1 cellular context compared by ENCODE assay signal in the genomic region with DNA sequence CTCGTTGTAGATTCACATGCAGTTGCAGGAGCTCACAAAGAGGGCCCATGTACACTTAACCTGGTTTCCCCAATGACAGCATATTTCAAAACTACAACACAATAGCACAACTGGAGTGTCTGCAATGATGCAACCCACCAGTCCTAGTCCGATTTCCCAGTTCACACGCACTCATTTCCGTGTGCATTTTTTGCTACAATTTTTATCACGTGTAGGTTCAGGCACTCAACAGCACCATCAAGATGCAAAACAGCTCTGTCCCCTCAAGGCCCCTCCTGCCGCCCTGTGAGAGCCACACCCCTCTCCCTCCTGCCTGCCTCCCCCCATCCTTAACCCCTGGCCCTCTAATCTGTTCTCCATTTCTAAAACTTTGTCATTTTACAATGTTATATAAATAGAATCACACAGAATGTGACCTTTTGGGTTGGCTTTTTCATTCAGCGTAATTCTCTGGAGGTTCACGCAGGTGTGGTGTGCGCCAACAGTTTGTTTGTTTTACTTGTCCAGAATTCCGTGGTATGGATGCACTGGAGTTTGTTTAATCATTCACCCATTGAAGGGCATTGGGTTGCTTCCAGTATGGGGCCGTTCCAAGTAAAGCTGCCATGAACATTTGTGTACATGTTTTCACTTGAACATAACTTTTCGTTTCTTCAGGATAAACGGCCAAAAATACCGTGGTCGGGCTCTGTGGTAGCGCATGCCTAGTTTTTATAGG.
A peak's percentile ranks its signal among the peaks of the same experiment; 100 is the strongest.
TF ChIP-seq lines count a peak whose summit lies in the region.

No MANE protein-coding gene starts in this region.

TF ChIP-seq in HepG2, 621 proteins besides CTCF, POLR2A, EP300 and RAD21 (continued from another document):
- TF ChIP-seq, protein P1, sequence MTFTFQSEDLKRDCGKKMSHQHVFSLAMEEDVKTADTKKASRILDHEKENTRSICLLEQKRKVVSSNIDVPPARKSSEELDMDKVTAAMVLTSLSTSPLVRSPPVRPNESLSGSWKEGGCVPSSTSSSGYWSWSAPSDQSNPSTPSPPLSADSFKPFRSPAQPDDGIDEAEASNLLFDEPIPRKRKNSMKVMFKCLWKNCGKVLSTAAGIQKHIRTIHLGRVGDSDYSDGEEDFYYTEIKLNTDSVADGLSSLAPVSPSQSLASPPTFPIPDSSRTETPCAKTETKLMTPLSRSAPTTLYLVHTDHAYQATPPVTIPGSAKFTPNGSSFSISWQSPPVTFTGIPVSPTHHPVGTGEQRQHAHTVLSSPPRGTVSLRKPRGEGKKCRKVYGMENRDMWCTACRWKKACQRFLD (CRISPR knock-in tag; IDR thresholded peaks at IDR 0.05; ENCODE audit: borderline replicate concordance), result no peak
- TF ChIP-seq ZNF20 (CRISPR knock-in tag; IDR thresholded peaks at IDR 0.05) (no peak), NFYC (CRISPR knock-in tag; IDR thresholded peaks at IDR 0.05) (no peak), ZNF841 (CRISPR knock-in tag; IDR thresholded peaks at IDR 0.05; ENCODE audit: borderline replicate concordance) (no peak), GFI1 (CRISPR knock-in tag; IDR thresholded peaks at IDR 0.05; ENCODE audit: borderline replicate concordance) (no peak), POGZ (CRISPR knock-in tag; IDR thresholded peaks at IDR 0.05) (no peak), DMAP1 (CRISPR knock-in tag; IDR thresholded peaks at IDR 0.05) (no peak), GTF2F1 (IDR thresholded peaks at IDR 0.05; ENCODE audit: low read length) (no peak)
- TF ChIP-seq, protein P2, sequence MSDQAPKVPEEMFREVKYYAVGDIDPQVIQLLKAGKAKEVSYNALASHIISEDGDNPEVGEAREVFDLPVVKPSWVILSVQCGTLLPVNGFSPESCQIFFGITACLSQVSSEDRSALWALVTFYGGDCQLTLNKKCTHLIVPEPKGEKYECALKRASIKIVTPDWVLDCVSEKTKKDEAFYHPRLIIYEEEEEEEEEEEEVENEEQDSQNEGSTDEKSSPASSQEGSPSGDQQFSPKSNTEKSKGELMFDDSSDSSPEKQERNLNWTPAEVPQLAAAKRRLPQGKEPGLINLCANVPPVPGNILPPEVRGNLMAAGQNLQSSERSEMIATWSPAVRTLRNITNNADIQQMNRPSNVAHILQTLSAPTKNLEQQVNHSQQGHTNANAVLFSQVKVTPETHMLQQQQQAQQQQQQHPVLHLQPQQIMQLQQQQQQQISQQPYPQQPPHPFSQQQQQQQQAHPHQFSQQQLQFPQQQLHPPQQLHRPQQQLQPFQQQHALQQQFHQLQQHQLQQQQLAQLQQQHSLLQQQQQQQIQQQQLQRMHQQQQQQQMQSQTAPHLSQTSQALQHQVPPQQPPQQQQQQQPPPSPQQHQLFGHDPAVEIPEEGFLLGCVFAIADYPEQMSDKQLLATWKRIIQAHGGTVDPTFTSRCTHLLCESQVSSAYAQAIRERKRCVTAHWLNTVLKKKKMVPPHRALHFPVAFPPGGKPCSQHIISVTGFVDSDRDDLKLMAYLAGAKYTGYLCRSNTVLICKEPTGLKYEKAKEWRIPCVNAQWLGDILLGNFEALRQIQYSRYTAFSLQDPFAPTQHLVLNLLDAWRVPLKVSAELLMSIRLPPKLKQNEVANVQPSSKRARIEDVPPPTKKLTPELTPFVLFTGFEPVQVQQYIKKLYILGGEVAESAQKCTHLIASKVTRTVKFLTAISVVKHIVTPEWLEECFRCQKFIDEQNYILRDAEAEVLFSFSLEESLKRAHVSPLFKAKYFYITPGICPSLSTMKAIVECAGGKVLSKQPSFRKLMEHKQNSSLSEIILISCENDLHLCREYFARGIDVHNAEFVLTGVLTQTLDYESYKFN (CRISPR knock-in tag; conservative IDR thresholded peaks at IDR 0.05), result 0 out of 2 replicates have a peak, but pooled peaks have one; percentile 14
- TF ChIP-seq, protein P3, sequence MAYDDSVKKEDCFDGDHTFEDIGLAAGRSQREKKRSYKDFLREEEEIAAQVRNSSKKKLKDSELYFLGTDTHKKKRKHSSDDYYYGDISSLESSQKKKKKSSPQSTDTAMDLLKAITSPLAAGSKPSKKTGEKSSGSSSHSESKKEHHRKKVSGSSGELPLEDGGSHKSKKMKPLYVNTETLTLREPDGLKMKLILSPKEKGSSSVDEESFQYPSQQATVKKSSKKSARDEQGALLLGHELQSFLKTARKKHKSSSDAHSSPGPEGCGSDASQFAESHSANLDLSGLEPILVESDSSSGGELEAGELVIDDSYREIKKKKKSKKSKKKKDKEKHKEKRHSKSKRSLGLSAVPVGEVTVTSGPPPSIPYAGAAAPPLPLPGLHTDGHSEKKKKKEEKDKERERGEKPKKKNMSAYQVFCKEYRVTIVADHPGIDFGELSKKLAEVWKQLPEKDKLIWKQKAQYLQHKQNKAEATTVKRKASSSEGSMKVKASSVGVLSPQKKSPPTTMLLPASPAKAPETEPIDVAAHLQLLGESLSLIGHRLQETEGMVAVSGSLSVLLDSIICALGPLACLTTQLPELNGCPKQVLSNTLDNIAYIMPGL (CRISPR knock-in tag; IDR thresholded peaks at IDR 0.05; ENCODE audit: borderline replicate concordance in 1 of 2, low read depth in 1 of 2), result no peak
- TF ChIP-seq, protein P4, sequence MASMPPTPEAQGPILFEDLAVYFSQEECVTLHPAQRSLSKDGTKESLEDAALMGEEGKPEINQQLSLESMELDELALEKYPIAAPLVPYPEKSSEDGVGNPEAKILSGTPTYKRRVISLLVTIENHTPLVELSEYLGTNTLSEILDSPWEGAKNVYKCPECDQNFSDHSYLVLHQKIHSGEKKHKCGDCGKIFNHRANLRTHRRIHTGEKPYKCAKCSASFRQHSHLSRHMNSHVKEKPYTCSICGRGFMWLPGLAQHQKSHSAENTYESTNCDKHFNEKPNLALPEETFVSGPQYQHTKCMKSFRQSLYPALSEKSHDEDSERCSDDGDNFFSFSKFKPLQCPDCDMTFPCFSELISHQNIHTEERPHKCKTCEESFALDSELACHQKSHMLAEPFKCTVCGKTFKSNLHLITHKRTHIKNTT (CRISPR knock-in tag; IDR thresholded peaks at IDR 0.05), result no peak
- TF ChIP-seq, protein P5, sequence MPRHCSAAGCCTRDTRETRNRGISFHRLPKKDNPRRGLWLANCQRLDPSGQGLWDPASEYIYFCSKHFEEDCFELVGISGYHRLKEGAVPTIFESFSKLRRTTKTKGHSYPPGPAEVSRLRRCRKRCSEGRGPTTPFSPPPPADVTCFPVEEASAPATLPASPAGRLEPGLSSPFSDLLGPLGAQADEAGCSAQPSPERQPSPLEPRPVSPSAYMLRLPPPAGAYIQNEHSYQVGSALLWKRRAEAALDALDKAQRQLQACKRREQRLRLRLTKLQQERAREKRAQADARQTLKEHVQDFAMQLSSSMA (CRISPR knock-in tag; IDR thresholded peaks at IDR 0.05), result no peak
